In genomic region chr17:17860761-17861107, GRCh38 we compare ENCODE assay signal across 19 cellular contexts. TPM values are rescaled to one million over a fixed set of nuclear protein-coding genes. Genes with fewer than 3 reads are reported as not detected.
DNase-seq lines count a peak whose midpoint lies in the region; ATAC-seq, FAIRE-seq and TF ChIP-seq lines count a peak whose summit lies in the region.
"Had no signal": no experiment of that assay in that cellular context is flagged by ENCODE, and none has a peak within 500 bp of the region (broad histone marks: within the 10 kb centered on the region; RNA-seq: fewer than 3 reads in every experiment).

No MANE protein-coding gene starts in this region.

- WGBS in heart left ventricle, 4 donors, result 74 to 84% (median 82%) methylated on average over 5 of the region's 5 CpGs
- WGBS in HepG2 (ENCODE audit: low lambda C conversion rate), result 51% methylated on average over 4 of the region's 5 CpGs

- no peaks in the 10 kb centered on the region for H3K79me2 ChIP-seq in HepG2 (ENCODE audit: insufficient read depth, low read length)

- DNase-seq in left ventricle myocardium inferior (no peak), heart left ventricle (no peak), mucosa of descending colon (no peak), colonic mucosa (no peak), NCI-H1436 treated with DMSO at 0.1 percent for 48 hours (lab: John Stamatoyannopoulos, UW) (no peak), HepG2 (ENCODE audit: low spot score) (no peak)
- no peak for DNase-seq in effector memory CD8-positive, alpha-beta T cell
- no peak for DNase-seq in activated naive CD4-positive, alpha-beta T cell treated with anti-CD3 and anti-CD28 coated beads, Interleukin-2, amount 50 U/mL, for 72 hours (ENCODE audit: low spot score in 2 of 2)
- DNase-seq: amniotic stem cell; stimulated activated naive B cell treated with anti-CD40 and anti-IgM and Interleukin-4, amounts not matched to agents 10 μg/mL and 1 μg/mL and 100 μg/mL, for 72 hours had no signal

- no TSS peak for BruUV-seq in HepG2 (replicated peaks; lab: Mats Ljungman, UMichigan)

- POLR2A ChIA-PET in HepG2 (lab: Yijun Ruan, JAX), result no interaction called here

- peaks cover 7 to 8% of the 10 kb centered on the region in 2 donors for H3K4me1 Mint-ChIP-seq in effector memory CD8-positive, alpha-beta T cell (ENCODE audit: low read depth in 2 of 2)

- TF ChIP-seq EP300 in HepG2 (IDR thresholded peaks at IDR 0.05; ENCODE audit: low read depth in 2 of 2, low read length in 2 of 2) (no peak), HepG2 (CRISPR knock-in tag; IDR thresholded peaks at IDR 0.05; ENCODE audit: borderline replicate concordance) (no peak)

- TF ChIP-seq POLR2A in heart left ventricle (IDR thresholded peaks at IDR 0.05) (no peak), HepG2 (IDR thresholded peaks at IDR 0.05; ENCODE audit: insufficient read depth in 1 of 2, low read depth in 2 of 2, low read length in 2 of 2) (no peak)

- in situ Hi-C loops in HepG2 (cut with HindIII; ENCODE audit: extremely low pct_ligation_motif_present, low pct_unique_long_range_greater_than_20kb), result loop anchor here (5.0 kb wide), 1 partner anchor 48 kb away; no protein-coding TSS in a partner anchor

- CTCF ChIA-PET in HepG2 (lab: Yijun Ruan, JAX; ENCODE audit: low intra/inter-chr PET ratio, low total read pairs), result interaction anchor here (1.0 to 2.7 kb wide), 6 partner anchors 42 to 180 kb away, joined by 3 to 53 read pairs (median 7); partner anchors contain the start of gene RAI1

- H3K9ac ChIP-seq in colonic mucosa (ENCODE audit: low read depth in 2 of 2, low read length in 2 of 2) (no peak overlapping the region), HepG2 (ENCODE audit: insufficient read depth, low read depth, low read length) (no peak overlapping the region)
- H3K9ac ChIP-seq: BLaER1 had no signal

- no peaks in the 10 kb centered on the region for H4K20me1 ChIP-seq in HepG2 (ENCODE audit: insufficient read depth, low read length)
- H4K20me1 ChIP-seq: BLaER1 had no signal

- no peak for ATAC-seq in heart left ventricle
- no peak for ATAC-seq in effector memory CD8-positive, alpha-beta T cell (replicated peaks)
- peak; percentile 10 for ATAC-seq in mucosa of descending colon
- ATAC-seq in activated naive CD4-positive, alpha-beta T cell treated with anti-CD3 and anti-CD28 coated beads, Interleukin-2, amount 50 U/mL, for 72 hours, result no peak
- ATAC-seq in HepG2, result no peak

- H3K4me3 Mint-ChIP-seq in effector memory CD8-positive, alpha-beta T cell, result no peak overlapping the region
- H3K4me3 Mint-ChIP-seq: activated CD8-positive, alpha-beta T cell treated with anti-CD3 and anti-CD28 coated beads, Interleukin-2, amount 10 ng/mL, durations not matched to agents 7 days and 5 days; IgD-negative memory B cell; stimulated activated naive B cell treated with anti-CD40 and anti-IgM and Interleukin-4, amounts not matched to agents 10 μg/mL and 1 μg/mL and 100 μg/mL, for 72 hours had no signal

- no peak for TF ChIP-seq RAD21 in HepG2 (CRISPR knock-in tag; IDR thresholded peaks at IDR 0.05)

- intact Hi-C loops in left ventricle myocardium inferior (cut with micrococcal nuclease) (loop anchor here (2.0 kb wide), 1 partner anchor 48 kb away; no protein-coding TSS in a partner anchor), heart left ventricle (cut with DNase I) (loop anchor here (1.0 to 10.0 kb wide), 8 partner anchors 48 to 180 kb away; partner anchors contain the start of gene RAI1 (in 8 of the 10)), mucosa of descending colon (cut with DNase I, micrococcal nuclease) (loop anchor here in 1 of 2 donors (2.0 to 5.0 kb wide), 2 partner anchors 48 to 180 kb away; partner anchors contain the start of gene RAI1), colonic mucosa (cut with DNase I) (loop anchor here (2.0 to 5.0 kb wide), 2 partner anchors 48 to 178 kb away; partner anchors contain the start of gene RAI1), HepG2 (cut with micrococcal nuclease; ENCODE audit: unreplicated experiment) (loop anchor here (1.0 to 2.0 kb wide), 2 partner anchors 48 to 58 kb away; no protein-coding TSS in a partner anchor)

- H3K4me2 ChIP-seq in HepG2 (ENCODE audit: low read depth, low read length), result no peak overlapping the region
- H3K4me2 ChIP-seq: A549, BLaER1 had no signal

- peak overlapping the region; percentile 6 to 21 for H3K27ac Mint-ChIP-seq in effector memory CD8-positive, alpha-beta T cell
- no peak overlapping the region for H3K27ac Mint-ChIP-seq in activated naive CD4-positive, alpha-beta T cell treated with anti-CD3 and anti-CD28 coated beads, Interleukin-2, amount 50 U/mL, for 72 hours
- H3K27ac Mint-ChIP-seq: IgD-negative memory B cell; stimulated activated naive B cell treated with anti-CD40 and anti-IgM and Interleukin-4, amounts not matched to agents 10 μg/mL and 1 μg/mL and 100 μg/mL, for 72 hours had no signal

- TF ChIP-seq CTCF in left ventricle myocardium inferior (IDR thresholded peaks at IDR 0.05; ENCODE audit: borderline replicate concordance) (no peak), heart left ventricle (IDR thresholded peaks at IDR 0.05) (no peak), mucosa of descending colon (IDR thresholded peaks at IDR 0.05) (no peak), colonic mucosa (IDR thresholded peaks at IDR 0.05) (no peak), HepG2 (CRISPR knock-in tag; IDR thresholded peaks at IDR 0.05) (no peak)

- peak overlapping the region; percentile 66 for H3K27ac ChIP-seq in left ventricle myocardium inferior (replicated peaks)
- H3K27ac ChIP-seq in heart left ventricle, result peak overlapping the region in 1 of 12 donors; percentile 36
- H3K27ac ChIP-seq in colonic mucosa, result no peak overlapping the region
- H3K27ac ChIP-seq in HepG2 (ENCODE audit: extremely low read length, insufficient read depth, low read length), result no peak overlapping the region
- H3K27ac ChIP-seq: BLaER1, cardiac muscle cell, foreskin keratinocyte had no signal

- no peaks in the 10 kb centered on the region for H3K27me3 ChIP-seq in left ventricle myocardium inferior (ENCODE audit: low read depth)
- no peaks in the 10 kb centered on the region for H3K27me3 ChIP-seq in heart left ventricle
- H3K27me3 ChIP-seq in colonic mucosa, result no peaks in the 10 kb centered on the region
- H3K27me3 ChIP-seq in HepG2 (ENCODE audit: control insufficient read depth in 1 of 2, insufficient read depth in 2 of 2, low read length in 2 of 2), result no peaks in the 10 kb centered on the region
- H3K27me3 ChIP-seq: BLaER1, foreskin keratinocyte had no signal

- no peak for FAIRE-seq in HepG2 (lab: Jason Lieb, UNC)
- FAIRE-seq: islet of Langerhans, small intestine had no signal

- no peaks in the 10 kb centered on the region for H3K9me3 ChIP-seq in left ventricle myocardium inferior (replicated peaks)
- no peaks in the 10 kb centered on the region for H3K9me3 ChIP-seq in heart left ventricle
- H3K9me3 ChIP-seq in mucosa of descending colon, result no peaks in the 10 kb centered on the region
- H3K9me3 ChIP-seq in colonic mucosa, result no peaks in the 10 kb centered on the region
- no peaks in the 10 kb centered on the region for H3K9me3 ChIP-seq in HepG2 (ENCODE audit: low read length)
- H3K9me3 ChIP-seq: A549, BLaER1, HAP-1 had no signal

- no peaks in the 10 kb centered on the region for H3K27me3 Mint-ChIP-seq in effector memory CD8-positive, alpha-beta T cell
- H3K27me3 Mint-ChIP-seq: IgD-negative memory B cell; stimulated activated naive B cell treated with anti-CD40 and anti-IgM and Interleukin-4, amounts not matched to agents 10 μg/mL and 1 μg/mL and 100 μg/mL, for 72 hours had no signal

- peaks cover 34% of the 10 kb centered on the region for H3K36me3 ChIP-seq in left ventricle myocardium inferior
- H3K36me3 ChIP-seq in heart left ventricle, result peaks cover 0 to 42% (median 29%) of the 10 kb centered on the region in 9 donors
- no peaks in the 10 kb centered on the region for H3K36me3 ChIP-seq in mucosa of descending colon (ENCODE audit: low read depth)
- no peaks in the 10 kb centered on the region for H3K36me3 ChIP-seq in colonic mucosa
- H3K36me3 ChIP-seq in HepG2 (replicated peaks in 1 of 2; ENCODE audit: control insufficient read depth in 1 of 2, insufficient read depth in 2 of 2, low read length in 2 of 2), result no peaks in the 10 kb centered on the region
- H3K36me3 ChIP-seq: BLaER1, cardiac muscle cell, HAP-1 had no signal

- no peaks in the 10 kb centered on the region for H3K9me3 Mint-ChIP-seq in effector memory CD8-positive, alpha-beta T cell
- no peaks in the 10 kb centered on the region for H3K9me3 Mint-ChIP-seq in activated naive CD4-positive, alpha-beta T cell treated with anti-CD3 and anti-CD28 coated beads, Interleukin-2, amount 50 U/mL, for 72 hours
- H3K9me3 Mint-ChIP-seq: IgD-negative memory B cell; stimulated activated naive B cell treated with anti-CD40 and anti-IgM and Interleukin-4, amounts not matched to agents 10 μg/mL and 1 μg/mL and 100 μg/mL, for 72 hours had no signal

- H2AFZ ChIP-seq in HepG2 (ENCODE audit: low read length), result no peak overlapping the region

- peaks cover 3% of the 10 kb centered on the region for H3K36me3 Mint-ChIP-seq in effector memory CD8-positive, alpha-beta T cell (ENCODE audit: insufficient read depth)
- no peaks in the 10 kb centered on the region for H3K36me3 Mint-ChIP-seq in activated naive CD4-positive, alpha-beta T cell treated with anti-CD3 and anti-CD28 coated beads, Interleukin-2, amount 50 U/mL, for 72 hours

- peaks cover 31% of the 10 kb centered on the region for H3K4me1 ChIP-seq in left ventricle myocardium inferior
- peaks cover 0 to 32% (median 11%) of the 10 kb centered on the region in 12 donors for H3K4me1 ChIP-seq in heart left ventricle
- H3K4me1 ChIP-seq in mucosa of descending colon (ENCODE audit: low read depth), result no peaks in the 10 kb centered on the region
- H3K4me1 ChIP-seq in colonic mucosa, result no peaks in the 10 kb centered on the region
- peaks cover 41% of the 10 kb centered on the region for H3K4me1 ChIP-seq in HepG2 (ENCODE audit: insufficient read depth, low read length)
- H3K4me1 ChIP-seq: foreskin keratinocyte, HAP-1 had no signal

- H3K4me3 ChIP-seq in left ventricle myocardium inferior (no peak overlapping the region), heart left ventricle (no peak overlapping the region), mucosa of descending colon (no peak overlapping the region), colonic mucosa (no peak overlapping the region), HepG2 (replicated peaks in 1 of 3; ENCODE audit: insufficient read depth in 1 of 3, low read depth in 2 of 3, low read length in 3 of 3) (no peak overlapping the region)
- H3K4me3 ChIP-seq: A549, BLaER1, cardiac muscle cell, HAP-1 had no signal

RNA-seq across cellular contexts. Expression of gene SREBF1, which starts 23.9 kb away (rescaled TPM):
- 10.2 TPM for total RNA-seq in left ventricle myocardium inferior
- 10 to 100 TPM; 12.8 to 55.2 (median 17.8) TPM for total RNA-seq in heart left ventricle
- 10 to 100 TPM; 22.1 to 41.0 TPM for polyA plus RNA-seq in heart left ventricle
- 100 to 1,000 TPM; 161 to 179 (median 170) TPM for total RNA-seq in mucosa of descending colon
- total RNA-seq in activated naive CD4-positive, alpha-beta T cell treated with anti-CD3 and anti-CD28 coated beads, Interleukin-2, amount 50 U/mL, for 72 hours, result 100 to 1,000 TPM in 1 of 2 donors, 10 to 100 TPM in 1; 67.2 to 103 TPM
- total RNA-seq in colonic mucosa, result 100 to 1,000 TPM; 170 to 174 TPM
- 12.6 and 34.3 TPM in 2 replicates for total RNA-seq in HepG2 (2016; rRNA removed; fragmentation: Illumina TruSeq; extraction: Trizol)
- total RNA-seq in HepG2 (2016; cell fraction: cytosol; rRNA removed; fragmentation: Illumina TruSeq; extraction: Trizol; ENCODE audit: low read depth), result 17.8 and 21.9 TPM in 2 replicates
- total RNA-seq in HepG2 (2016; cell fraction: insoluble cytoplasmic fraction; rRNA removed; fragmentation: Illumina TruSeq; extraction: Trizol), result 11.7 and 40.3 TPM in 2 replicates
- 12.6 and 16.8 TPM in 2 replicates for total RNA-seq in HepG2 (2016; cell fraction: membrane; rRNA removed; fragmentation: Illumina TruSeq; extraction: Trizol)
- 53.2 and 57.7 TPM in 2 replicates for total RNA-seq in HepG2 (2016; cell fraction: nucleus; rRNA removed; fragmentation: Illumina TruSeq; extraction: Trizol)
- 38.0 and 57.5 TPM in 2 replicates for polyA plus RNA-seq in HepG2 (2011; rRNA removed)
- polyA plus RNA-seq in HepG2 (2011; cell fraction: cytosol; rRNA removed), result 16.6 and 23.2 TPM in 2 replicates
- 385 and 409 TPM in 2 replicates for polyA plus RNA-seq in HepG2 (2011; cell fraction: nucleus; rRNA removed)
- 60.2 and 60.8 TPM in 2 replicates for polyA plus RNA-seq in HepG2 (2012)
- polyA plus RNA-seq in HepG2 (2016; cell fraction: cytosol; fragmentation: Illumina TruSeq; extraction: Trizol; ENCODE audit: low read depth), result 3.6 and 4.8 TPM in 2 replicates
- polyA plus RNA-seq in HepG2 (2016; cell fraction: insoluble cytoplasmic fraction; fragmentation: Illumina TruSeq; extraction: Trizol; ENCODE audit: low read depth), result 11.3 and 14.1 TPM in 2 replicates
- 7.4 and 8.0 TPM in 2 replicates for polyA plus RNA-seq in HepG2 (2016; cell fraction: membrane; fragmentation: Illumina TruSeq; extraction: Trizol; ENCODE audit: low read depth)
- 156 and 162 TPM in 2 replicates for polyA plus RNA-seq in HepG2 (2016; cell fraction: nucleus; fragmentation: Illumina TruSeq; extraction: Trizol; ENCODE audit: insufficient read depth, low read depth)
- polyA minus RNA-seq in HepG2 (2011; rRNA and poly(A)+ RNA removed; ENCODE audit: low replicate concordance), result 70.2 and 130 TPM in 2 replicates
- polyA minus RNA-seq in HepG2 (2011; cell fraction: cytosol; rRNA and poly(A)+ RNA removed), result 35.3 and 56.1 TPM in 2 replicates
- 93.2 and 119 TPM in 2 replicates for polyA minus RNA-seq in HepG2 (2011; cell fraction: nucleus; rRNA and poly(A)+ RNA removed)

Comparison
In these comparisons a context has a peak if more than half of its experiments do, and no peak if none do; other contexts are left out.
1. H3K27ac Mint-ChIP-seq: peak in effector memory CD8-positive, alpha-beta T cell (2 of 2); none in activated naive CD4-positive, alpha-beta T cell treated with anti-CD3 and anti-CD28 coated beads, Interleukin-2, amount 50 U/mL, for 72 hours (0 of 2).